14 cellular contexts compared by ENCODE assay signal in genomic region chr6:157097255-157097936, GRCh38.
DNase-seq lines count a peak whose midpoint lies in the region; ATAC-seq and TF ChIP-seq lines count a peak whose summit lies in the region.
"Had no signal": no experiment of that assay in that cellular context is flagged by ENCODE, and none has a peak within 500 bp of the region (broad histone marks: within the 10 kb centered on the region; RNA-seq: fewer than 3 reads in every experiment).

No MANE protein-coding gene starts in this region.

- no peak for DNase-seq in stimulated activated naive CD8-positive, alpha-beta T cell treated with anti-CD3 and anti-CD28 coated beads, Interleukin-15, amount 100 ng/mL, for 72 hours
- DNase-seq in stimulated activated naive CD8-positive, alpha-beta T cell treated with anti-CD3 and anti-CD28 coated beads, Interleukin-15, Interleukin-2, amounts not matched to agents 100 U/mL and 50 U/mL, for 24 hours, result no peak
- DNase-seq in T-helper 17 cell, result no peak
- no peak for DNase-seq in naive thymus-derived CD4-positive, alpha-beta T cell
- DNase-seq in HT-29 (ENCODE audit: low spot score), result no peak
- no peak for DNase-seq in foreskin keratinocyte
- DNase-seq: activated naive CD8-positive, alpha-beta T cell treated with anti-CD3 and anti-CD28 coated beads, Interleukin-2, amount 10 ng/mL, durations not matched to agents 7 days and 5 days; kidney; naive B cell; sigmoid colon had no signal

- peak overlapping the region; percentile 46 for H3K27ac ChIP-seq in naive thymus-derived CD4-positive, alpha-beta T cell (ENCODE audit: low read depth, low read length)
- no peak overlapping the region for H3K27ac ChIP-seq in foreskin keratinocyte
- H3K27ac ChIP-seq: parathyroid adenoma, sigmoid colon, SK-N-MC, VCaP had no signal

- no peaks in the 10 kb centered on the region for H3K27me3 ChIP-seq in naive thymus-derived CD4-positive, alpha-beta T cell (ENCODE audit: control insufficient read depth in 2 of 2, insufficient read depth in 2 of 2, low read length in 2 of 2)
- no peaks in the 10 kb centered on the region for H3K27me3 ChIP-seq in foreskin keratinocyte
- H3K27me3 ChIP-seq: sigmoid colon had no signal

- POLR2A ChIA-PET in naive thymus-derived CD4-positive, alpha-beta T cell (lab: Charles Lee), result interaction anchor here (0.9 kb wide), 1 partner anchor 24 kb away, joined by 3 read pairs; no protein-coding TSS in a partner anchor

- peaks cover 22% of the 10 kb centered on the region in 2 donors for H3K4me1 ChIP-seq in naive thymus-derived CD4-positive, alpha-beta T cell (ENCODE audit: control insufficient read depth in 2 of 2, insufficient read depth in 2 of 2, low read length in 2 of 2)
- H3K4me1 ChIP-seq in foreskin keratinocyte, result no peaks in the 10 kb centered on the region
- H3K4me1 ChIP-seq: parathyroid adenoma had no signal

- H3K9me3 ChIP-seq in T-helper 17 cell (ENCODE audit: control insufficient read depth, low read length, poor library complexity, severe bottlenecking), result no peaks in the 10 kb centered on the region
- H3K9me3 ChIP-seq in naive thymus-derived CD4-positive, alpha-beta T cell (ENCODE audit: control insufficient read depth in 2 of 3, low read length in 3 of 3), result no peaks in the 10 kb centered on the region
- H3K9me3 ChIP-seq: sigmoid colon had no signal

- ATAC-seq in stimulated activated naive CD8-positive, alpha-beta T cell treated with anti-CD3 and anti-CD28 coated beads, Interleukin-15, amount 100 ng/mL, for 72 hours, result no peak
- no peak for ATAC-seq in stimulated activated naive CD8-positive, alpha-beta T cell treated with anti-CD3 and anti-CD28 coated beads, Interleukin-15, Interleukin-2, amounts not matched to agents 100 U/mL and 50 U/mL, for 24 hours
- ATAC-seq in T-helper 17 cell (no peak), HG03196 (IDR thresholded peaks at IDR 0.05; ENCODE audit: unreplicated experiment) (no peak), foreskin keratinocyte (no peak)
- no peak for ATAC-seq in naive thymus-derived CD4-positive, alpha-beta T cell

- no peak for TF ChIP-seq CTCF in foreskin keratinocyte (conservative IDR thresholded peaks at IDR 0.05)

- no peaks in the 10 kb centered on the region for H3K9me3 Mint-ChIP-seq in stimulated activated naive CD8-positive, alpha-beta T cell treated with anti-CD3 and anti-CD28 coated beads, Interleukin-15, amount 100 ng/mL, for 72 hours
- no peaks in the 10 kb centered on the region for H3K9me3 Mint-ChIP-seq in naive thymus-derived CD4-positive, alpha-beta T cell
- H3K9me3 Mint-ChIP-seq: activated naive CD8-positive, alpha-beta T cell treated with anti-CD3 and anti-CD28 coated beads, Interleukin-2, amount 10 ng/mL, durations not matched to agents 7 days and 5 days; naive B cell had no signal

- intact Hi-C loops in naive thymus-derived CD4-positive, alpha-beta T cell (cut with micrococcal nuclease), result no loop called here

- no peaks in the 10 kb centered on the region for H3K27me3 Mint-ChIP-seq in stimulated activated naive CD8-positive, alpha-beta T cell treated with anti-CD3 and anti-CD28 coated beads, Interleukin-15, amount 100 ng/mL, for 72 hours
- no peaks in the 10 kb centered on the region for H3K27me3 Mint-ChIP-seq in T-helper 17 cell
- no peaks in the 10 kb centered on the region for H3K27me3 Mint-ChIP-seq in naive thymus-derived CD4-positive, alpha-beta T cell
- H3K27me3 Mint-ChIP-seq: activated naive CD8-positive, alpha-beta T cell treated with anti-CD3 and anti-CD28 coated beads, Interleukin-2, amount 10 ng/mL, durations not matched to agents 7 days and 5 days; naive B cell had no signal

- H3K4me3 Mint-ChIP-seq in stimulated activated naive CD8-positive, alpha-beta T cell treated with anti-CD3 and anti-CD28 coated beads, Interleukin-15, amount 100 ng/mL, for 72 hours, result no peak overlapping the region
- no peak overlapping the region for H3K4me3 Mint-ChIP-seq in T-helper 17 cell
- H3K4me3 Mint-ChIP-seq in naive thymus-derived CD4-positive, alpha-beta T cell, result peak overlapping the region in 6 of 10 donors; percentile 1 to 43 (median 32)
- H3K4me3 Mint-ChIP-seq: activated naive CD8-positive, alpha-beta T cell treated with anti-CD3 and anti-CD28 coated beads, Interleukin-2, amount 10 ng/mL, durations not matched to agents 7 days and 5 days had no signal

- H3K36me3 ChIP-seq in naive thymus-derived CD4-positive, alpha-beta T cell (ENCODE audit: control insufficient read depth in 2 of 3, insufficient read depth in 3 of 3, low read length in 3 of 3), result no peaks in the 10 kb centered on the region
- H3K36me3 ChIP-seq: sigmoid colon had no signal

- H3K36me3 Mint-ChIP-seq in T-helper 17 cell (ENCODE audit: low read depth), result peaks cover 7% of the 10 kb centered on the region
- H3K36me3 Mint-ChIP-seq in naive thymus-derived CD4-positive, alpha-beta T cell, result peaks cover 3 to 30% (median 11%) of the 10 kb centered on the region in 5 donors

- peaks cover 58% of the 10 kb centered on the region for H3K4me1 Mint-ChIP-seq in stimulated activated naive CD8-positive, alpha-beta T cell treated with anti-CD3 and anti-CD28 coated beads, Interleukin-15, amount 100 ng/mL, for 72 hours
- H3K4me1 Mint-ChIP-seq in T-helper 17 cell, result peaks cover 37% of the 10 kb centered on the region
- peaks cover 28 to 93% (median 85%) of the 10 kb centered on the region in 7 donors for H3K4me1 Mint-ChIP-seq in naive thymus-derived CD4-positive, alpha-beta T cell

- CTCF ChIA-PET in naive thymus-derived CD4-positive, alpha-beta T cell (lab: Charles Lee), result no interaction called here

- peak overlapping the region; percentile 72 to 80 for H3K27ac Mint-ChIP-seq in stimulated activated naive CD8-positive, alpha-beta T cell treated with anti-CD3 and anti-CD28 coated beads, Interleukin-15, amount 100 ng/mL, for 72 hours
- peak overlapping the region; percentile 83 for H3K27ac Mint-ChIP-seq in T-helper 17 cell
- H3K27ac Mint-ChIP-seq in naive thymus-derived CD4-positive, alpha-beta T cell, result peak overlapping the region in 8 of 9 donors; percentile 39 to 95 (median 88)

- no peak overlapping the region for H3K4me3 ChIP-seq in naive thymus-derived CD4-positive, alpha-beta T cell (ENCODE audit: low read length)
- H3K4me3 ChIP-seq: sigmoid colon, SK-N-MC had no signal

Comparison
In these comparisons a context has a peak if more than half of its experiments do, and no peak if none do; other contexts are left out.
1. H3K4me3 Mint-ChIP-seq: peak in naive thymus-derived CD4-positive, alpha-beta T cell (6 of 10); none in stimulated activated naive CD8-positive, alpha-beta T cell treated with anti-CD3 and anti-CD28 coated beads, Interleukin-15, amount 100 ng/mL, for 72 hours (0 of 2) and T-helper 17 cell (single experiment).
2. Peak in every context shown above with its lines, with median percentiles within 50 percentile points of each other: H3K27ac Mint-ChIP-seq.